16 cellular contexts compared by ENCODE assay signal in genomic region chr5:2123874-2124273, GRCh38.
DNase-seq lines count a peak whose midpoint lies in the region; TF ChIP-seq lines count a peak whose summit lies in the region.
"Had no signal": no experiment of that assay in that cellular context is flagged by ENCODE, and none has a peak within 500 bp of the region (broad histone marks: within the 10 kb centered on the region; RNA-seq: fewer than 3 reads in every experiment).

No MANE protein-coding gene starts in this region.

- no peaks in the 10 kb centered on the region for H3K36me3 ChIP-seq in BLaER1
- no peaks in the 10 kb centered on the region for H3K36me3 ChIP-seq in BLaER1 treated with 17β-estradiol and CSF1 and Interleukin-3, amounts not matched to agents 10 nM and 100 nM
- H3K36me3 ChIP-seq in neuronal stem cell (replicated peaks in 1 of 2; ENCODE audit: control insufficient read depth in 2 of 2, insufficient read depth in 2 of 2, low read length in 2 of 2): no peaks in the 10 kb centered on the region
- H3K36me3 ChIP-seq in vagina: no peaks in the 10 kb centered on the region

- intact Hi-C loops in vagina (cut with DNase I): no loop called here

- 0 out of 2 replicates have a peak, but pooled peaks cover 6% of the 10 kb centered on the region for H4K20me1 ChIP-seq in BLaER1
- H4K20me1 ChIP-seq in BLaER1 treated with 17β-estradiol and CSF1 and Interleukin-3, amounts not matched to agents 10 nM and 100 nM: no peaks in the 10 kb centered on the region; a peak in 1 of 22 replicates

- H3K9ac ChIP-seq in BLaER1 (no peak overlapping the region), neuronal stem cell (ENCODE audit: low read depth, low read length, poor library complexity) (no peak overlapping the region)
- H3K9ac ChIP-seq in BLaER1 treated with 17β-estradiol and CSF1 and Interleukin-3, amounts not matched to agents 10 nM and 100 nM: no peak overlapping the region
- H3K9ac ChIP-seq: GM23248 had no signal

- H3K79me1 ChIP-seq in neuronal stem cell (ENCODE audit: low read depth, low read length): no peaks in the 10 kb centered on the region

- peak overlapping the region; percentile 23 for H2AFZ ChIP-seq in neuronal stem cell (ENCODE audit: low read length)
- H2AFZ ChIP-seq: GM23248 had no signal

- DNase-seq in neuronal stem cell (ENCODE audit: low spot score) (no peak), vagina (ENCODE audit: extremely low spot score in 2 of 2) (peak; percentile 47 to 85), cortex of kidney (lab: John Stamatoyannopoulos, UW) (no peak), foreskin melanocyte (no peak)
- DNase-seq: CD4-positive, alpha-beta T cell; CD8-positive, alpha-beta memory T cell; DMS 273 treated with DMSO at 0.1 percent for 48 hours; DMS79; EL; GDM1; GM23248; H7; HCEC 1CT had no signal

- no peak overlapping the region for H3K23ac ChIP-seq in neuronal stem cell (ENCODE audit: low read depth, low read length, poor library complexity)

- H2BK5ac ChIP-seq in neuronal stem cell (ENCODE audit: low read length): no peak overlapping the region

- H3K9me3 ChIP-seq in BLaER1 (peaks cover 10% of the 10 kb centered on the region), neuronal stem cell (replicated peaks in 1 of 2; ENCODE audit: control insufficient read depth in 2 of 2, insufficient read depth in 1 of 2, low read depth in 1 of 2, low read length in 2 of 2) (peaks cover 0 to 15% of the 10 kb centered on the region in 2 donors), vagina (no peaks in the 10 kb centered on the region)
- peaks cover 12 to 23% (median 14%) of the 10 kb centered on the region in 11 experiments for H3K9me3 ChIP-seq in BLaER1 treated with 17β-estradiol and CSF1 and Interleukin-3, amounts not matched to agents 10 nM and 100 nM (replicated peaks in 1 of 11)

- H3K4me1 ChIP-seq in BLaER1 (peaks cover 34% of the 10 kb centered on the region), neuronal stem cell (ENCODE audit: control insufficient read depth in 2 of 2, insufficient read depth in 1 of 2, low read depth in 1 of 2, low read length in 2 of 2) (peaks cover 0 to 16% of the 10 kb centered on the region in 2 donors), vagina (no peaks in the 10 kb centered on the region)
- H3K4me1 ChIP-seq in BLaER1 treated with 17β-estradiol and CSF1 and Interleukin-3, amounts not matched to agents 10 nM and 100 nM: peaks cover 3 to 34% (median 29%) of the 10 kb centered on the region in 10 experiments; a peak in 18 of 20 replicates

- H4K8ac ChIP-seq in neuronal stem cell (ENCODE audit: low read depth, low read length): no peak overlapping the region

- H2BK12ac ChIP-seq in neuronal stem cell (ENCODE audit: low read length): no peak overlapping the region

- H4K91ac ChIP-seq in neuronal stem cell (ENCODE audit: low read depth, low read length, poor library complexity): no peak overlapping the region

- H2BK120ac ChIP-seq in neuronal stem cell (ENCODE audit: low read depth, low read length): no peak overlapping the region

- H3K18ac ChIP-seq in neuronal stem cell (ENCODE audit: low read length): no peak overlapping the region

- H3K4me2 ChIP-seq in BLaER1 (peak overlapping the region; percentile 76), neuronal stem cell (ENCODE audit: insufficient read depth, low read length, poor library complexity, severe bottlenecking) (no peak overlapping the region)
- peak overlapping the region in 8 of 11 experiments; percentile 54 to 75 (median 58); a peak in 15 of 22 replicates for H3K4me2 ChIP-seq in BLaER1 treated with 17β-estradiol and CSF1 and Interleukin-3, amounts not matched to agents 10 nM and 100 nM

- H3K14ac ChIP-seq in neuronal stem cell (ENCODE audit: low read length): no peak overlapping the region

- H2BK15ac ChIP-seq in neuronal stem cell (ENCODE audit: low read length): no peak overlapping the region

- H3K4ac ChIP-seq in neuronal stem cell (ENCODE audit: low read length): no peak overlapping the region

- no peak for TF ChIP-seq POLR2A in vagina (IDR thresholded peaks at IDR 0.05)

- whole genome bisulfite sequencing in neuronal stem cell (ENCODE audit: extremely low coverage in 2 of 2, insufficient read length in 2 of 2, insufficient replicate concordance in 1 of 2), 2 donors: no CpG with 5 or more reads among the region's 7 CpGs

- peaks cover 6% of the 10 kb centered on the region for H3K27me3 ChIP-seq in BLaER1
- H3K27me3 ChIP-seq in BLaER1 treated with 17β-estradiol and CSF1 and Interleukin-3, amounts not matched to agents 10 nM and 100 nM: peaks cover 6 to 24% (median 11%) of the 10 kb centered on the region in 11 experiments
- H3K27me3 ChIP-seq in neuronal stem cell (ENCODE audit: control insufficient read depth in 3 of 3, insufficient read depth in 3 of 3, low read depth in 1 of 3, low read length in 3 of 3): no peaks in the 10 kb centered on the region
- H3K27me3 ChIP-seq in vagina: no peaks in the 10 kb centered on the region

- H3K4me3 ChIP-seq in BLaER1 (no peak overlapping the region), neuronal stem cell (ENCODE audit: low read length in 2 of 2) (no peak overlapping the region), vagina (no peak overlapping the region)
- no peak overlapping the region for H3K4me3 ChIP-seq in BLaER1 treated with 17β-estradiol and CSF1 and Interleukin-3, amounts not matched to agents 10 nM and 100 nM
- H3K4me3 ChIP-seq: GM12878, GM23248 had no signal

- H3K27ac ChIP-seq in BLaER1 (no peak overlapping the region), neuronal stem cell (replicated peaks; ENCODE audit: low read length) (no peak overlapping the region), vagina (no peak overlapping the region)
- H3K27ac ChIP-seq in BLaER1 treated with 17β-estradiol and CSF1 and Interleukin-3, amounts not matched to agents 10 nM and 100 nM: no peak overlapping the region
- H3K27ac ChIP-seq: GM23248 had no signal

- H2AK5ac ChIP-seq in neuronal stem cell (ENCODE audit: low read depth, low read length): no peak overlapping the region

- TF ChIP-seq CTCF in vagina (IDR thresholded peaks at IDR 0.05): no peak

Comparison
In these comparisons a context has a peak if more than half of its experiments do, and no peak if none do; other contexts are left out.
1. DNase-seq: peak in vagina (2 of 2); none in neuronal stem cell (single experiment), cortex of kidney (single experiment) and foreskin melanocyte (single experiment).